11 cellular contexts compared by ENCODE assay signal in genomic region chr11:2989551-2989950, GRCh38. TPM values are rescaled to one million over a fixed set of nuclear protein-coding genes. Genes with fewer than 3 reads are reported as not detected.
A peak's percentile ranks its signal among the peaks of the same experiment; 100 is the strongest.
DNase-seq lines count a peak whose midpoint lies in the region; ATAC-seq lines count a peak whose summit lies in the region.
"Had no signal": no experiment of that assay in that cellular context is flagged by ENCODE, and none has a peak within 500 bp of the region (broad histone marks: within the 10 kb centered on the region; RNA-seq: fewer than 3 reads in every experiment).

No MANE protein-coding gene starts in this region.

- DNase-seq in activated T-cell treated with anti-CD3 and anti-CD28 coated beads, Interleukin-2, amount 50 U/mL, for 24 hours, result no peak
- DNase-seq in activated T-cell treated with anti-CD3 and anti-CD28 coated beads, Interleukin-2, amount 50 U/mL, for 48 hours, result no peak
- DNase-seq in NCI-H2196 treated with DMSO at 0.1 percent for 48 hours (lab: John Stamatoyannopoulos, UW; ENCODE audit: unreplicated experiment) (no peak), iPS-NIHi7 (ENCODE audit: extremely low spot score) (no peak), NCI-H1417 (lab: John Stamatoyannopoulos, UW) (no peak)
- DNase-seq: C1 segment of cervical spinal cord, NCI-H524 had no signal

- peaks cover 26% of the 10 kb centered on the region for H3K4me1 ChIP-seq in iPS-15b (ENCODE audit: control insufficient read depth, insufficient read depth, low read length)
- peaks cover 33% of the 10 kb centered on the region for H3K4me1 ChIP-seq in stomach smooth muscle (ENCODE audit: control insufficient read depth, insufficient read depth, low read length)

- H3K27me3 Mint-ChIP-seq in activated T-cell treated with anti-CD3 and anti-CD28 coated beads, Interleukin-2, amount 50 U/mL, for 24 hours, result no peaks in the 10 kb centered on the region
- no peaks in the 10 kb centered on the region for H3K27me3 Mint-ChIP-seq in activated T-helper 17 cell treated with anti-CD3 and anti-CD28 coated beads, Interleukin-2, amount 50 U/mL, for 72 hours

- H3K36me3 ChIP-seq in iPS-15b (ENCODE audit: control insufficient read depth, insufficient read depth, low read length) (no peaks in the 10 kb centered on the region), stomach smooth muscle (ENCODE audit: control insufficient read depth in 2 of 2, insufficient read depth in 2 of 2, low read length in 2 of 2) (no peaks in the 10 kb centered on the region)
- H3K36me3 ChIP-seq: neutrophil had no signal

- H3K4me3 ChIP-seq in iPS-15b (ENCODE audit: low read depth, low read length), result peak overlapping the region; percentile 82
- peak overlapping the region; percentile 16 to 44 for H3K4me3 ChIP-seq in stomach smooth muscle (ENCODE audit: low read length in 2 of 2)

- peaks cover 73% of the 10 kb centered on the region for H3K36me3 Mint-ChIP-seq in activated T-cell treated with anti-CD3 and anti-CD28 coated beads, Interleukin-2, amount 50 U/mL, for 24 hours (ENCODE audit: low read depth)
- peaks cover 76% of the 10 kb centered on the region for H3K36me3 Mint-ChIP-seq in activated T-helper 17 cell treated with anti-CD3 and anti-CD28 coated beads, Interleukin-2, amount 50 U/mL, for 72 hours (ENCODE audit: low read depth)

- H3K27me3 ChIP-seq in iPS-15b (ENCODE audit: control insufficient read depth, insufficient read depth, low read length) (no peaks in the 10 kb centered on the region), stomach smooth muscle (ENCODE audit: control insufficient read depth in 1 of 2, insufficient read depth in 2 of 2, low read length in 2 of 2) (no peaks in the 10 kb centered on the region)
- H3K27me3 ChIP-seq: neutrophil had no signal

- H3K4me1 Mint-ChIP-seq in activated T-cell treated with anti-CD3 and anti-CD28 coated beads, Interleukin-2, amount 50 U/mL, for 24 hours (ENCODE audit: low read depth), result peaks cover 48% of the 10 kb centered on the region
- peaks cover 21% of the 10 kb centered on the region for H3K4me1 Mint-ChIP-seq in activated T-helper 17 cell treated with anti-CD3 and anti-CD28 coated beads, Interleukin-2, amount 50 U/mL, for 72 hours

- H3K4me3 Mint-ChIP-seq in activated T-cell treated with anti-CD3 and anti-CD28 coated beads, Interleukin-2, amount 50 U/mL, for 24 hours, result peak overlapping the region; percentile 98
- H3K4me3 Mint-ChIP-seq in activated T-helper 17 cell treated with anti-CD3 and anti-CD28 coated beads, Interleukin-2, amount 50 U/mL, for 72 hours, result peak overlapping the region; percentile 94

- peak overlapping the region; percentile 99 for H3K27ac Mint-ChIP-seq in activated T-cell treated with anti-CD3 and anti-CD28 coated beads, Interleukin-2, amount 50 U/mL, for 24 hours
- peak overlapping the region; percentile 99 for H3K27ac Mint-ChIP-seq in activated T-helper 17 cell treated with anti-CD3 and anti-CD28 coated beads, Interleukin-2, amount 50 U/mL, for 72 hours

- H3K9ac ChIP-seq in iPS-15b (ENCODE audit: low read depth, low read length) (no peak overlapping the region), stomach smooth muscle (ENCODE audit: low read length in 2 of 2) (peak overlapping the region in 1 of 2 donors; percentile 2)

- no peaks in the 10 kb centered on the region for H3K9me3 ChIP-seq in iPS-15b (ENCODE audit: control insufficient read depth, insufficient read depth, low read length)
- H3K9me3 ChIP-seq in stomach smooth muscle (ENCODE audit: control insufficient read depth in 2 of 2, low read length in 2 of 2), result no peaks in the 10 kb centered on the region
- H3K9me3 ChIP-seq: neutrophil had no signal

- no peak overlapping the region for H3K27ac ChIP-seq in stomach smooth muscle (ENCODE audit: low read length)

- H3K9me3 Mint-ChIP-seq in activated T-cell treated with anti-CD3 and anti-CD28 coated beads, Interleukin-2, amount 50 U/mL, for 24 hours, result no peaks in the 10 kb centered on the region
- no peaks in the 10 kb centered on the region for H3K9me3 Mint-ChIP-seq in activated T-helper 17 cell treated with anti-CD3 and anti-CD28 coated beads, Interleukin-2, amount 50 U/mL, for 72 hours

- peak; percentile 18 for ATAC-seq in activated T-helper 17 cell treated with anti-CD3 and anti-CD28 coated beads, Interleukin-2, amount 50 U/mL, for 72 hours (replicated peaks)

RNA-seq across cellular contexts. Expression of gene NAP1L4, which starts 2.6 kb away (rescaled TPM):
- total RNA-seq in activated T-helper 17 cell treated with anti-CD3 and anti-CD28 coated beads, Interleukin-2, amount 50 U/mL, for 72 hours, result 100 to 1,000 TPM; 301 to 344 TPM
